10 cellular contexts compared by ENCODE assay signal in the genomic region with DNA sequence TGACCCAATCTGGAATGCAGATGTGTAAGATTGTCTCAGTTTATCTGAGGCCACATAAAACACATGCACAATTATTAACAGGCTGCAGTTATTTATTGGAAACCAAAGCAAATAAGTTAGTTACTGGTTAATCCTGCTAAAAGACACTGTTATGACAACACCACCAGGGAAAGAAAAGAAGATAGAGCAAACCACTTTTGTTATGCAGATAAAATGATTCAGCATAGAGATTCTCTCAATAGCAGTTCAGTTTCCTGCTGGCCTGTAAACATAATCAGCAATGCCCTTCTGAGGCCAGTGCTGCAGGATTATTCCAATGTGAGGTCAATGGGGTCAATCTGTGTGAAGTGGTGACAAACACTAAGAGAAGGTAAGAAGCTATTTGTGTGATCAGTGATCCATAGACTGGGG.
A peak's percentile ranks its signal among the peaks of the same experiment; 100 is the strongest.
DNase-seq lines count a peak whose midpoint lies in the region; ATAC-seq and TF ChIP-seq lines count a peak whose summit lies in the region.
"Had no signal": no experiment of that assay in that cellular context is flagged by ENCODE, and none has a peak within 500 bp of the region (broad histone marks: within the 10 kb centered on the region; RNA-seq: fewer than 3 reads in every experiment).

No MANE protein-coding gene starts in this region.

- no peaks in the 10 kb centered on the region for H3K9me3 Mint-ChIP-seq in osteocyte (ENCODE audit: unreplicated experiment)

- H3K27me3 Mint-ChIP-seq in osteocyte (ENCODE audit: unreplicated experiment) = no peaks in the 10 kb centered on the region

- peak; percentile 51 for ATAC-seq in GM19025 (IDR thresholded peaks at IDR 0.05; ENCODE audit: low read depth, unreplicated experiment)
- ATAC-seq in HG03571 (IDR thresholded peaks at IDR 0.05; ENCODE audit: unreplicated experiment) = peak; percentile 53
- ATAC-seq in GM18867 (IDR thresholded peaks at IDR 0.05; ENCODE audit: unreplicated experiment) = no peak

- H3K36me3 ChIP-seq in muscle layer of colon (ENCODE audit: insufficient read depth, low read length) = no peaks in the 10 kb centered on the region

- no peak overlapping the region for H3K4me3 ChIP-seq in epithelial cell of proximal tubule (ENCODE audit: low read depth, low read length)
- H3K4me3 ChIP-seq in muscle layer of colon (ENCODE audit: low read depth in 1 of 2, low read length in 2 of 2) = no peak overlapping the region

- DNase-seq in epithelial cell of proximal tubule (ENCODE audit: low read depth) = peak; percentile 92
- DNase-seq in D341Med (ENCODE audit: low spot score) = no peak
- no peak for DNase-seq in activated CD4-positive, alpha-beta T cell treated with anti-CD3 and anti-CD28 coated beads, Interleukin-2, amount 50 U/mL, for 1 hour
- DNase-seq in osteocyte (ENCODE audit: extremely low spot score, unreplicated experiment) = no peak
- DNase-seq: DND-41; stimulated activated CD4-positive, alpha-beta T cell treated with anti-CD3 and anti-CD28 coated beads, Interleukin-4, amount 100 ng/mL, for 24 hours had no signal

- H3K27me3 ChIP-seq in muscle layer of colon (ENCODE audit: control insufficient read depth in 1 of 2, insufficient read depth in 2 of 2, low read length in 2 of 2) = no peaks in the 10 kb centered on the region

- H3K9me3 ChIP-seq in muscle layer of colon (ENCODE audit: low read length) = no peaks in the 10 kb centered on the region

- peaks cover 27% of the 10 kb centered on the region for H3K4me1 ChIP-seq in muscle layer of colon (ENCODE audit: insufficient read depth, low read length)

- H3K9ac ChIP-seq in muscle layer of colon (ENCODE audit: low read length) = no peak overlapping the region

- peaks cover 8% of the 10 kb centered on the region for H3K4me1 Mint-ChIP-seq in osteocyte (ENCODE audit: unreplicated experiment)

- no peak overlapping the region for H3K27ac Mint-ChIP-seq in osteocyte (ENCODE audit: unreplicated experiment)

- no peak overlapping the region for H3K4me3 Mint-ChIP-seq in osteocyte (ENCODE audit: unreplicated experiment)

- H3K27ac ChIP-seq in muscle layer of colon (ENCODE audit: low read depth, low read length) = peak overlapping the region; percentile 52

- H3K36me3 Mint-ChIP-seq in osteocyte (ENCODE audit: unreplicated experiment) = peaks cover 5% of the 10 kb centered on the region

- TF ChIP-seq CTCF in epithelial cell of proximal tubule (conservative IDR thresholded peaks at IDR 0.05; ENCODE audit: low read depth, low read length) = no peak
- no peak for TF ChIP-seq CTCF in osteocyte (IDR thresholded peaks at IDR 0.05)
